Comparison of ENCODE assay signal across 8 cellular contexts in genomic region chr3:53891500-53892334, GRCh38. TPM values are rescaled to one million over a fixed set of nuclear protein-coding genes. Genes with fewer than 3 reads are reported as not detected.
DNase-seq lines count a peak whose midpoint lies in the region; ATAC-seq, FAIRE-seq and TF ChIP-seq lines count a peak whose summit lies in the region.

TSS of gene SELENOK (minus strand) at chr3:53891859.

- peak; percentile 97 for ATAC-seq in GM18505 (IDR thresholded peaks at IDR 0.05; ENCODE audit: unreplicated experiment)
- ATAC-seq in HG02973 (IDR thresholded peaks at IDR 0.05; ENCODE audit: unreplicated experiment) = peak; percentile 94
- peak; percentile 99 for ATAC-seq in right cardiac atrium

- intact Hi-C loops in right cardiac atrium (cut with DNase I) = no loop called here
- intact Hi-C loops in uterus (cut with DNase I; ENCODE audit: low total_unique reads) = no loop called here

- peak within 1 kb of the TSS; percentile 86 for H3K4me2 ChIP-seq in astrocyte (ENCODE audit: low read length)

- H3K9ac ChIP-seq in astrocyte (ENCODE audit: low read length) = peak within 1 kb of the TSS; percentile 95

- peak within 1 kb of the TSS; percentile 99 for H3K27ac Mint-ChIP-seq in astrocyte (ENCODE audit: unreplicated experiment)

- TF ChIP-seq POLR2A in GM18505 (IDR thresholded peaks at IDR 0.05; ENCODE audit: borderline replicate concordance, extremely low read depth, insufficient read depth, insufficient read length) = peak; percentile 93
- peak; percentile 93 to 95 for TF ChIP-seq POLR2A in uterus (IDR thresholded peaks at IDR 0.05)

- peaks cover 30% of the 10 kb centered on the region for H4K20me1 ChIP-seq in astrocyte (ENCODE audit: insufficient read depth, low read length)

- H2AFZ ChIP-seq in astrocyte (ENCODE audit: low read depth, low read length) = peak within 1 kb of the TSS; percentile 76

- H3K4me1 ChIP-seq in astrocyte (ENCODE audit: insufficient read depth, low read length) = peaks cover 14% of the 10 kb centered on the region
- no peaks in the 10 kb centered on the region for H3K4me1 ChIP-seq in right cardiac atrium (ENCODE audit: control insufficient read depth, insufficient read depth, low read length)
- peaks cover 0 to 8% of the 10 kb centered on the region in 2 donors for H3K4me1 ChIP-seq in uterus

- FAIRE-seq in astrocyte (lab: Jason Lieb, UNC) = peak; percentile 87

- H3K9me3 ChIP-seq in astrocyte (ENCODE audit: insufficient read depth, low read depth, low read length) = no peaks in the 10 kb centered on the region
- H3K9me3 ChIP-seq in right cardiac atrium (ENCODE audit: control insufficient read depth, low read length) = no peaks in the 10 kb centered on the region
- H3K9me3 ChIP-seq in uterus = no peaks in the 10 kb centered on the region

- H3K9me3 Mint-ChIP-seq in astrocyte (ENCODE audit: unreplicated experiment) = no peaks in the 10 kb centered on the region

- H3K36me3 Mint-ChIP-seq in astrocyte (ENCODE audit: low read depth, unreplicated experiment) = no peaks in the 10 kb centered on the region

- peaks cover 13% of the 10 kb centered on the region for H3K4me1 Mint-ChIP-seq in astrocyte (ENCODE audit: low read depth, unreplicated experiment)

- DNase-seq in NCI-H2029 (lab: John Stamatoyannopoulos, UW) (peak; percentile 94), T-helper 22 cell (ENCODE audit: low read depth) (peak; percentile 96), astrocyte (ENCODE audit: low read depth) (peak; percentile 99), right cardiac atrium (peak; percentile 99), pulmonary artery endothelial cell (ENCODE audit: low read depth, low spot score) (peak; percentile 99), uterus (peak; percentile 98 to 99)

- H3K27me3 Mint-ChIP-seq in astrocyte (ENCODE audit: low read depth, unreplicated experiment) = no peaks in the 10 kb centered on the region

- under 1% methylated on average over 73 of the region's 73 CpGs for WGBS in right cardiac atrium

- H3K27me3 ChIP-seq in astrocyte (ENCODE audit: insufficient read depth, low read length) (peaks cover 15% of the 10 kb centered on the region), right cardiac atrium (ENCODE audit: control insufficient read depth, insufficient read depth) (no peaks in the 10 kb centered on the region), uterus (no peaks in the 10 kb centered on the region)

- TF ChIP-seq CTCF in astrocyte (IDR thresholded peaks at IDR 0.05; ENCODE audit: insufficient read depth, low read depth, low read length) = no peak
- TF ChIP-seq CTCF in uterus (IDR thresholded peaks at IDR 0.05) = peak in 1 of 4 experiments; percentile 26

- peaks cover 46% of the 10 kb centered on the region for H3K79me2 ChIP-seq in astrocyte (ENCODE audit: insufficient read depth, low read length)

- peak within 1 kb of the TSS; percentile 95 for H3K27ac ChIP-seq in astrocyte (ENCODE audit: low read depth, low read length)
- H3K27ac ChIP-seq in right cardiac atrium (ENCODE audit: low read length) = peak within 1 kb of the TSS; percentile 99
- H3K27ac ChIP-seq in uterus = peak within 1 kb of the TSS; percentile 91 to 94

- H3K4me3 Mint-ChIP-seq in astrocyte (ENCODE audit: unreplicated experiment) = peak within 1 kb of the TSS; percentile 94

- peaks cover 3% of the 10 kb centered on the region for H3K36me3 ChIP-seq in astrocyte (ENCODE audit: insufficient read depth, low read length)
- H3K36me3 ChIP-seq in uterus = no peaks in the 10 kb centered on the region

- H3K4me3 ChIP-seq in astrocyte (ENCODE audit: insufficient read depth, low read depth, low read length) (peak within 1 kb of the TSS; percentile 92), right cardiac atrium (ENCODE audit: low read length) (peak within 1 kb of the TSS; percentile 95), uterus (peak within 1 kb of the TSS; percentile 95 to 100)

RNA-seq across cellular contexts. Expression of gene SELENOK, which starts in this region (rescaled TPM):
- total RNA-seq in astrocyte (40.3 and 43.7 TPM in 2 replicates), right cardiac atrium (100 to 1,000 TPM in 2 of 4 donors, 10 to 100 TPM in 2; 86.9 to 115 (median 101) TPM), pulmonary artery endothelial cell (18.4 and 18.5 TPM in 2 replicates), uterus (100 to 1,000 TPM in 1 of 4 donors, 10 to 100 TPM in 3; 15.3 to 132 (median 54.0) TPM)
- polyA plus RNA-seq in right cardiac atrium = 187 TPM

Comparison
In these comparisons a context has a peak if more than half of its experiments do, and no peak if none do; other contexts are left out.
1. Peak in every context shown above with its lines: DNase-seq, ATAC-seq, H3K4me3 ChIP-seq and H3K27ac ChIP-seq.